Comparison of ENCODE assay signal across 9 cellular contexts in genomic region chr5:94793816-94794198, GRCh38.
DNase-seq lines count a peak whose midpoint lies in the region; ATAC-seq and TF ChIP-seq lines count a peak whose summit lies in the region.
"Had no signal": no experiment of that assay in that cellular context is flagged by ENCODE, and none has a peak within 500 bp of the region (broad histone marks: within the 10 kb centered on the region; RNA-seq: fewer than 3 reads in every experiment).

No MANE protein-coding gene starts in this region.

- H3K4me1 Mint-ChIP-seq in effector memory CD8-positive, alpha-beta T cell (ENCODE audit: low read depth in 2 of 2) = peaks cover 31 to 36% of the 10 kb centered on the region in 2 donors

- H3K4me3 Mint-ChIP-seq in effector memory CD8-positive, alpha-beta T cell = peak overlapping the region; percentile 37 to 49

- H3K9me3 Mint-ChIP-seq in effector memory CD8-positive, alpha-beta T cell = no peaks in the 10 kb centered on the region
- H3K9me3 Mint-ChIP-seq: IgD-negative memory B cell had no signal

- H3K27me3 Mint-ChIP-seq in effector memory CD8-positive, alpha-beta T cell = peaks cover 3 to 4% of the 10 kb centered on the region in 2 donors

- DNase-seq in EL (peak; percentile 20), HS-5 (ENCODE audit: low read depth) (peak; percentile 58), iPS-NIHi7 (ENCODE audit: extremely low spot score) (no peak), foreskin melanocyte (no peak), SW 1271 (lab: John Stamatoyannopoulos, UW) (no peak), erythroblast (lab: John Stamatoyannopoulos, UW) (no peak)
- no peak for DNase-seq in effector memory CD8-positive, alpha-beta T cell

- peak; percentile 38 for ATAC-seq in GM21447 (IDR thresholded peaks at IDR 0.05; ENCODE audit: unreplicated experiment)
- peak; percentile 46 for ATAC-seq in effector memory CD8-positive, alpha-beta T cell (replicated peaks)

- TF ChIP-seq POLR2A in erythroblast (IDR thresholded peaks at IDR 0.05; ENCODE audit: low read length) = no peak

- peak overlapping the region; percentile 88 to 94 for H3K27ac Mint-ChIP-seq in effector memory CD8-positive, alpha-beta T cell

- no peaks in the 10 kb centered on the region for H3K36me3 Mint-ChIP-seq in effector memory CD8-positive, alpha-beta T cell (ENCODE audit: insufficient read depth)

Comparison
In these comparisons a context has a peak if more than half of its experiments do, and no peak if none do; other contexts are left out.
1. DNase-seq: peak in EL (single experiment) and HS-5 (single experiment); none in effector memory CD8-positive, alpha-beta T cell (0 of 3), iPS-NIHi7 (single experiment), foreskin melanocyte (single experiment), SW 1271 (0 of 2) and erythroblast (0 of 2).